7 cellular contexts compared by ENCODE assay signal in genomic region chr11:121769191-121769590, GRCh38.
"Had no signal": no experiment of that assay in that cellular context is flagged by ENCODE, and none has a peak within 500 bp of the region (broad histone marks: within the 10 kb centered on the region; RNA-seq: fewer than 3 reads in every experiment).

No MANE protein-coding gene starts in this region.

- H2AFZ ChIP-seq: GM23338 had no signal

- H3K27ac ChIP-seq: HL-60 had no signal

- H3K4me2 ChIP-seq: GM23338 had no signal

- ATAC-seq: GM23338, HepG2 had no signal

- H3K36me3 Mint-ChIP-seq: IgD-negative memory B cell had no signal

- H3K4me1 Mint-ChIP-seq: H9 had no signal

- DNase-seq: H9, HCEC 1CT, KBM-7 had no signal

- H3K4me3 Mint-ChIP-seq: GM23338, H9, IgD-negative memory B cell had no signal

- H3K27ac Mint-ChIP-seq: GM23338, H9, IgD-negative memory B cell had no signal

- H3K4me3 ChIP-seq: GM23338 had no signal

- H3K9me3 Mint-ChIP-seq: GM23338, H9, IgD-negative memory B cell had no signal
